Comparison of ENCODE assay signal across 8 cellular contexts in genomic region chr4:186724048-186724860, GRCh38. TPM values are rescaled to one million over a fixed set of nuclear protein-coding genes. Genes with fewer than 3 reads are reported as not detected.
A peak's percentile ranks its signal among the peaks of the same experiment; 100 is the strongest.
DNase-seq lines count a peak whose midpoint lies in the region; ATAC-seq and TF ChIP-seq lines count a peak whose summit lies in the region.

No MANE protein-coding gene starts in this region.

- TF ChIP-seq CTCF in activated CD8-positive, alpha-beta T cell treated with anti-CD3 and anti-CD28 coated beads for 36 hours (IDR thresholded peaks at IDR 0.05), result no peak
- no peak for TF ChIP-seq CTCF in heart left ventricle (IDR thresholded peaks at IDR 0.05)

- peak overlapping the region; percentile 99 for H4K8ac ChIP-seq in trophoblast cell (ENCODE audit: low read depth, low read length)

- H3K36me3 Mint-ChIP-seq in activated CD8-positive, alpha-beta T cell treated with anti-CD3 and anti-CD28 coated beads, Interleukin-2, amount 10 ng/mL, durations not matched to agents 7 days and 5 days (ENCODE audit: low read depth), result peaks cover 10% of the 10 kb centered on the region
- no peaks in the 10 kb centered on the region for H3K36me3 Mint-ChIP-seq in activated CD8-positive, alpha-beta T cell treated with anti-CD3 and anti-CD28 coated beads for 36 hours (ENCODE audit: low read depth)
- H3K36me3 Mint-ChIP-seq in activated T-helper 1 cell treated with anti-CD3 and anti-CD28 coated beads, Interleukin-12 subunit alpha, Interleukin-12 subunit beta, Interleukin-2, Interleukin-4 antibody, amounts not matched to agents 30 ng/mL and 10 ng/mL and 1 ng/mL, durations not matched to agents 14 hours and 24 hours and 36 hours (ENCODE audit: low read depth), result no peaks in the 10 kb centered on the region
- H3K36me3 Mint-ChIP-seq in effector memory CD8-positive, alpha-beta T cell (ENCODE audit: insufficient read depth), result no peaks in the 10 kb centered on the region

- peaks cover 0 to 63% (median 0%) of the 10 kb centered on the region in 9 donors for H3K27me3 ChIP-seq in heart left ventricle
- no peaks in the 10 kb centered on the region for H3K27me3 ChIP-seq in trophoblast cell (ENCODE audit: insufficient read depth, low read length)

- H3K79me2 ChIP-seq in trophoblast cell (ENCODE audit: control insufficient read depth, insufficient read depth, low read length, poor library complexity), result peaks cover 25% of the 10 kb centered on the region

- H3K14ac ChIP-seq in trophoblast cell (ENCODE audit: low read length), result peak overlapping the region; percentile 99

- H3K4me1 ChIP-seq in heart left ventricle, result peaks cover 0 to 22% (median 3%) of the 10 kb centered on the region in 12 donors
- H3K4me1 ChIP-seq in trophoblast cell (ENCODE audit: control insufficient read depth in 1 of 2, insufficient read depth in 2 of 2, low read length in 2 of 2), result peaks cover 3 to 4% of the 10 kb centered on the region in 2 experiments

- intact Hi-C loops in activated CD8-positive, alpha-beta T cell treated with anti-CD3 and anti-CD28 coated beads for 36 hours (cut with micrococcal nuclease), result no loop called here
- intact Hi-C loops in activated T-helper 1 cell treated with anti-CD3 and anti-CD28 coated beads, Interleukin-12 subunit alpha, Interleukin-12 subunit beta, Interleukin-2, Interleukin-4 antibody, amounts not matched to agents 30 ng/mL and 10 ng/mL and 1 ng/mL, durations not matched to agents 14 hours and 24 hours and 36 hours (cut with micrococcal nuclease), result loop anchor here (10.0 kb wide), 1 partner anchor 1699 kb away; no protein-coding TSS in a partner anchor
- intact Hi-C loops in heart left ventricle (cut with DNase I), result loop anchor here in 9 of 10 donors (2.0 to 10.0 kb wide), 8 partner anchors 47 to 881 kb away; no protein-coding TSS in a partner anchor

- peaks cover 0 to 17% (median 8%) of the 10 kb centered on the region in 12 donors for H3K9me3 ChIP-seq in heart left ventricle
- no peaks in the 10 kb centered on the region for H3K9me3 ChIP-seq in trophoblast cell (ENCODE audit: insufficient read depth, low read depth, low read length)

- H3K4me3 ChIP-seq in heart left ventricle, result peak overlapping the region; percentile 66 to 88 (median 80)
- H3K4me3 ChIP-seq in trophoblast cell (ENCODE audit: low read depth, low read length), result peak overlapping the region; percentile 96

- peak overlapping the region; percentile 94 for H2BK5ac ChIP-seq in trophoblast cell (ENCODE audit: low read depth, low read length, poor library complexity)

- WGBS in heart left ventricle, 4 donors, result 0 to 2% (median 1%) methylated on average over 28 to 64 of the region's 64 CpGs
- no CpG with 5 or more reads among the region's 64 CpGs for WGBS in trophoblast cell (ENCODE audit: extremely low coverage, insufficient coverage, insufficient read length)

- ATAC-seq in activated CD8-positive, alpha-beta T cell treated with anti-CD3 and anti-CD28 coated beads, Interleukin-2, amount 10 ng/mL, durations not matched to agents 7 days and 5 days, result no peak
- ATAC-seq in activated CD8-positive, alpha-beta T cell treated with anti-CD3 and anti-CD28 coated beads for 36 hours, result no peak
- ATAC-seq in heart left ventricle (peak; percentile 46 to 69 (median 64)), GM18511 (IDR thresholded peaks at IDR 0.05; ENCODE audit: unreplicated experiment) (no peak), HG03139 (IDR thresholded peaks at IDR 0.05; ENCODE audit: unreplicated experiment) (no peak)
- ATAC-seq in effector memory CD8-positive, alpha-beta T cell (replicated peaks), result no peak

- H4K91ac ChIP-seq in trophoblast cell (ENCODE audit: low read depth, low read length), result peak overlapping the region; percentile 96

- peak overlapping the region; percentile 75 for H2BK12ac ChIP-seq in trophoblast cell (ENCODE audit: low read length)

- peaks cover 11% of the 10 kb centered on the region for H3K4me1 Mint-ChIP-seq in activated CD8-positive, alpha-beta T cell treated with anti-CD3 and anti-CD28 coated beads, Interleukin-2, amount 10 ng/mL, durations not matched to agents 7 days and 5 days (ENCODE audit: low read depth)
- H3K4me1 Mint-ChIP-seq in activated CD8-positive, alpha-beta T cell treated with anti-CD3 and anti-CD28 coated beads for 36 hours (ENCODE audit: low read depth), result peaks cover 14% of the 10 kb centered on the region
- H3K4me1 Mint-ChIP-seq in activated T-helper 1 cell treated with anti-CD3 and anti-CD28 coated beads, Interleukin-12 subunit alpha, Interleukin-12 subunit beta, Interleukin-2, Interleukin-4 antibody, amounts not matched to agents 30 ng/mL and 10 ng/mL and 1 ng/mL, durations not matched to agents 14 hours and 24 hours and 36 hours (ENCODE audit: low read depth), result no peaks in the 10 kb centered on the region
- H3K4me1 Mint-ChIP-seq in effector memory CD8-positive, alpha-beta T cell (ENCODE audit: low read depth in 2 of 2), result no peaks in the 10 kb centered on the region

- H2AFZ ChIP-seq in trophoblast cell (ENCODE audit: insufficient read depth, low read length, poor library complexity), result peak overlapping the region; percentile 100

- H3K23ac ChIP-seq in trophoblast cell (ENCODE audit: low read length), result no peak overlapping the region

- no peak for DNase-seq in activated CD8-positive, alpha-beta T cell treated with anti-CD3 and anti-CD28 coated beads, Interleukin-2, amount 10 ng/mL, durations not matched to agents 7 days and 5 days
- no peak for DNase-seq in activated CD8-positive, alpha-beta T cell treated with anti-CD3 and anti-CD28 coated beads for 36 hours
- no peak for DNase-seq in activated T-helper 1 cell treated with anti-CD3 and anti-CD28 coated beads, Interleukin-12 subunit alpha, Interleukin-12 subunit beta, Interleukin-2, Interleukin-4 antibody, amounts not matched to agents 30 ng/mL and 10 ng/mL and 1 ng/mL, durations not matched to agents 14 hours and 24 hours and 36 hours (ENCODE audit: low spot score)
- DNase-seq in heart left ventricle (peak; percentile 57 to 76 (median 63)), trophoblast cell (peak; percentile 74 to 79)
- DNase-seq in effector memory CD8-positive, alpha-beta T cell, result no peak

- H3K4me2 ChIP-seq in trophoblast cell (ENCODE audit: low read length), result peak overlapping the region; percentile 99

- peak overlapping the region; percentile 7 for H2AK5ac ChIP-seq in trophoblast cell (ENCODE audit: low read length)

- peak overlapping the region; percentile 95 for H2BK120ac ChIP-seq in trophoblast cell (ENCODE audit: insufficient read depth, low read length, poor library complexity)

- H3K4me3 Mint-ChIP-seq in activated CD8-positive, alpha-beta T cell treated with anti-CD3 and anti-CD28 coated beads, Interleukin-2, amount 10 ng/mL, durations not matched to agents 7 days and 5 days, result peak overlapping the region; percentile 46
- H3K4me3 Mint-ChIP-seq in activated CD8-positive, alpha-beta T cell treated with anti-CD3 and anti-CD28 coated beads for 36 hours, result no peak overlapping the region
- H3K4me3 Mint-ChIP-seq in activated T-helper 1 cell treated with anti-CD3 and anti-CD28 coated beads, Interleukin-12 subunit alpha, Interleukin-12 subunit beta, Interleukin-2, Interleukin-4 antibody, amounts not matched to agents 30 ng/mL and 10 ng/mL and 1 ng/mL, durations not matched to agents 14 hours and 24 hours and 36 hours, result peak overlapping the region; percentile 15
- no peak overlapping the region for H3K4me3 Mint-ChIP-seq in effector memory CD8-positive, alpha-beta T cell

- peak overlapping the region; percentile 97 for H3K9ac ChIP-seq in trophoblast cell (ENCODE audit: low read length)

- H3K4ac ChIP-seq in trophoblast cell (ENCODE audit: low read depth, low read length), result peak overlapping the region; percentile 92

- peaks cover 42% of the 10 kb centered on the region for H3K27me3 Mint-ChIP-seq in activated CD8-positive, alpha-beta T cell treated with anti-CD3 and anti-CD28 coated beads, Interleukin-2, amount 10 ng/mL, durations not matched to agents 7 days and 5 days (ENCODE audit: low read depth)
- peaks cover 59% of the 10 kb centered on the region for H3K27me3 Mint-ChIP-seq in activated CD8-positive, alpha-beta T cell treated with anti-CD3 and anti-CD28 coated beads for 36 hours
- peaks cover 46% of the 10 kb centered on the region for H3K27me3 Mint-ChIP-seq in activated T-helper 1 cell treated with anti-CD3 and anti-CD28 coated beads, Interleukin-12 subunit alpha, Interleukin-12 subunit beta, Interleukin-2, Interleukin-4 antibody, amounts not matched to agents 30 ng/mL and 10 ng/mL and 1 ng/mL, durations not matched to agents 14 hours and 24 hours and 36 hours (ENCODE audit: insufficient read depth)
- H3K27me3 Mint-ChIP-seq in effector memory CD8-positive, alpha-beta T cell, result peaks cover 34 to 50% of the 10 kb centered on the region in 2 donors

- peak overlapping the region; percentile 99 for H3K18ac ChIP-seq in trophoblast cell (ENCODE audit: low read length)

- H3K79me1 ChIP-seq in trophoblast cell (ENCODE audit: low read length), result peaks cover 28% of the 10 kb centered on the region

- H3K36me3 ChIP-seq in heart left ventricle (no peaks in the 10 kb centered on the region), trophoblast cell (ENCODE audit: control insufficient read depth in 1 of 2, insufficient read depth in 2 of 2, low read length in 2 of 2) (no peaks in the 10 kb centered on the region)

- H3K27ac Mint-ChIP-seq in activated CD8-positive, alpha-beta T cell treated with anti-CD3 and anti-CD28 coated beads, Interleukin-2, amount 10 ng/mL, durations not matched to agents 7 days and 5 days, result peak overlapping the region; percentile 55
- no peak overlapping the region for H3K27ac Mint-ChIP-seq in activated CD8-positive, alpha-beta T cell treated with anti-CD3 and anti-CD28 coated beads for 36 hours
- no peak overlapping the region for H3K27ac Mint-ChIP-seq in activated T-helper 1 cell treated with anti-CD3 and anti-CD28 coated beads, Interleukin-12 subunit alpha, Interleukin-12 subunit beta, Interleukin-2, Interleukin-4 antibody, amounts not matched to agents 30 ng/mL and 10 ng/mL and 1 ng/mL, durations not matched to agents 14 hours and 24 hours and 36 hours
- H3K27ac Mint-ChIP-seq in effector memory CD8-positive, alpha-beta T cell, result no peak overlapping the region

- POLR2A ChIA-PET in activated CD8-positive, alpha-beta T cell treated with anti-CD3 and anti-CD28 coated beads, Interleukin-2, amount 10 ng/mL, durations not matched to agents 7 days and 5 days (lab: Charles Lee), result no interaction called here
- POLR2A ChIA-PET in activated CD8-positive, alpha-beta T cell treated with anti-CD3 and anti-CD28 coated beads for 36 hours (lab: Charles Lee), result no interaction called here

- CTCF ChIA-PET in activated CD8-positive, alpha-beta T cell treated with anti-CD3 and anti-CD28 coated beads, Interleukin-2, amount 10 ng/mL, durations not matched to agents 7 days and 5 days (lab: Charles Lee), result no interaction called here
- CTCF ChIA-PET in activated CD8-positive, alpha-beta T cell treated with anti-CD3 and anti-CD28 coated beads for 36 hours (lab: Charles Lee), result no interaction called here

- H3K27ac ChIP-seq in heart left ventricle, result peak overlapping the region; percentile 54 to 97 (median 92)
- peak overlapping the region; percentile 97 for H3K27ac ChIP-seq in trophoblast cell (ENCODE audit: low read depth, low read length)

- peak overlapping the region; percentile 85 for H4K12ac ChIP-seq in trophoblast cell (ENCODE audit: low read depth, low read length)

- H3K9me3 Mint-ChIP-seq in activated CD8-positive, alpha-beta T cell treated with anti-CD3 and anti-CD28 coated beads, Interleukin-2, amount 10 ng/mL, durations not matched to agents 7 days and 5 days (ENCODE audit: insufficient read depth), result no peaks in the 10 kb centered on the region
- H3K9me3 Mint-ChIP-seq in activated CD8-positive, alpha-beta T cell treated with anti-CD3 and anti-CD28 coated beads for 36 hours, result no peaks in the 10 kb centered on the region
- no peaks in the 10 kb centered on the region for H3K9me3 Mint-ChIP-seq in activated T-helper 1 cell treated with anti-CD3 and anti-CD28 coated beads, Interleukin-12 subunit alpha, Interleukin-12 subunit beta, Interleukin-2, Interleukin-4 antibody, amounts not matched to agents 30 ng/mL and 10 ng/mL and 1 ng/mL, durations not matched to agents 14 hours and 24 hours and 36 hours
- H3K9me3 Mint-ChIP-seq in effector memory CD8-positive, alpha-beta T cell, result no peaks in the 10 kb centered on the region

- TF ChIP-seq POLR2A in heart left ventricle (IDR thresholded peaks at IDR 0.05), result no peak

RNA-seq across cellular contexts. Expression of gene FAT1, which starts 0.6 kb away (rescaled TPM):
- not detected for total RNA-seq in activated CD8-positive, alpha-beta T cell treated with anti-CD3 and anti-CD28 coated beads, Interleukin-2, amount 10 ng/mL, durations not matched to agents 7 days and 5 days
- total RNA-seq in activated CD8-positive, alpha-beta T cell treated with anti-CD3 and anti-CD28 coated beads for 36 hours, result not detected
- total RNA-seq in activated T-helper 1 cell treated with anti-CD3 and anti-CD28 coated beads, Interleukin-12 subunit alpha, Interleukin-12 subunit beta, Interleukin-2, Interleukin-4 antibody, amounts not matched to agents 30 ng/mL and 10 ng/mL and 1 ng/mL, durations not matched to agents 14 hours and 24 hours and 36 hours, result 0.03 and 0.15 TPM in 2 replicates
- 100 to 1,000 TPM in 2 of 9 donors, 10 to 100 TPM in 7; 54.4 to 151 (median 76.4) TPM for total RNA-seq in heart left ventricle
- polyA plus RNA-seq in heart left ventricle, result 10 to 100 TPM; 15.2 to 57.1 TPM
- 37.6 and 37.9 TPM in 2 replicates for polyA plus RNA-seq in trophoblast cell (2013)

Comparison
In these comparisons a context has a peak if more than half of its experiments do, and no peak if none do; other contexts are left out.
1. H3K4me3 Mint-ChIP-seq: peak in activated CD8-positive, alpha-beta T cell treated with anti-CD3 and anti-CD28 coated beads, Interleukin-2, amount 10 ng/mL, durations not matched to agents 7 days and 5 days (single experiment) and activated T-helper 1 cell treated with anti-CD3 and anti-CD28 coated beads, Interleukin-12 subunit alpha, Interleukin-12 subunit beta, Interleukin-2, Interleukin-4 antibody, amounts not matched to agents 30 ng/mL and 10 ng/mL and 1 ng/mL, durations not matched to agents 14 hours and 24 hours and 36 hours (single experiment); none in activated CD8-positive, alpha-beta T cell treated with anti-CD3 and anti-CD28 coated beads for 36 hours (single experiment) and effector memory CD8-positive, alpha-beta T cell (0 of 2).
2. ATAC-seq: peak in heart left ventricle (4 of 4); none in activated CD8-positive, alpha-beta T cell treated with anti-CD3 and anti-CD28 coated beads, Interleukin-2, amount 10 ng/mL, durations not matched to agents 7 days and 5 days (single experiment), activated CD8-positive, alpha-beta T cell treated with anti-CD3 and anti-CD28 coated beads for 36 hours (single experiment), GM18511 (single experiment), HG03139 (single experiment) and effector memory CD8-positive, alpha-beta T cell (single experiment).
3. DNase-seq: peak in heart left ventricle (5 of 5) and trophoblast cell (2 of 2); none in activated CD8-positive, alpha-beta T cell treated with anti-CD3 and anti-CD28 coated beads, Interleukin-2, amount 10 ng/mL, durations not matched to agents 7 days and 5 days (single experiment), activated CD8-positive, alpha-beta T cell treated with anti-CD3 and anti-CD28 coated beads for 36 hours (single experiment), activated T-helper 1 cell treated with anti-CD3 and anti-CD28 coated beads, Interleukin-12 subunit alpha, Interleukin-12 subunit beta, Interleukin-2, Interleukin-4 antibody, amounts not matched to agents 30 ng/mL and 10 ng/mL and 1 ng/mL, durations not matched to agents 14 hours and 24 hours and 36 hours (single experiment) and effector memory CD8-positive, alpha-beta T cell (0 of 3).
4. RNA of gene FAT1, which starts 0.6 kb away (total RNA-seq): 54.4 to 151 TPM in heart left ventricle; not detected in activated CD8-positive, alpha-beta T cell treated with anti-CD3 and anti-CD28 coated beads, Interleukin-2, amount 10 ng/mL, durations not matched to agents 7 days and 5 days, 0.03 to 0.15 TPM in activated T-helper 1 cell treated with anti-CD3 and anti-CD28 coated beads, Interleukin-12 subunit alpha, Interleukin-12 subunit beta, Interleukin-2, Interleukin-4 antibody, amounts not matched to agents 30 ng/mL and 10 ng/mL and 1 ng/mL, durations not matched to agents 14 hours and 24 hours and 36 hours and not detected in activated CD8-positive, alpha-beta T cell treated with anti-CD3 and anti-CD28 coated beads for 36 hours; every median in the first group is over 10 times any median in the second.